Comparison of ENCODE assay signal across 18 cellular contexts in genomic region chr1:22778842-22779520, GRCh38.
DNase-seq lines count a peak whose midpoint lies in the region; TF ChIP-seq lines count a peak whose summit lies in the region.
"Had no signal": no experiment of that assay in that cellular context is flagged by ENCODE, and none has a peak within 500 bp of the region (broad histone marks: within the 10 kb centered on the region; RNA-seq: fewer than 3 reads in every experiment).

No MANE protein-coding gene starts in this region.

- in situ Hi-C loops in astrocyte of the spinal cord (cut with HindIII; ENCODE audit: low sequenced_read_pairs) = no loop called here

- intact Hi-C loops in head of caudate nucleus (cut with DNase I) = no loop called here

- H3K4me3 ChIP-seq in astrocyte of the spinal cord (ENCODE audit: low read depth, low read length) = no peak overlapping the region
- H3K4me3 ChIP-seq: BLaER1, spleen had no signal

- TF ChIP-seq CTCF in astrocyte of the spinal cord (IDR thresholded peaks at IDR 0.05; ENCODE audit: low read depth, low read length) = no peak

- DNase-seq in astrocyte of the spinal cord (ENCODE audit: low read depth, low spot score) (peak; percentile 42), head of caudate nucleus (peak; percentile 32 to 80 (median 64)), mucosa of gallbladder (ENCODE audit: low spot score) (peak; percentile 16), superior temporal gyrus (ENCODE audit: extremely low spot score) (peak; percentile 54), H4 (ENCODE audit: low spot score) (no peak), AG08396 (ENCODE audit: low spot score) (no peak), NCI-H2081 treated with DMSO at 0.1 percent for 48 hours (lab: John Stamatoyannopoulos, UW) (no peak), activated gamma-delta T cell (lab: John Stamatoyannopoulos, UW) (no peak)
- DNase-seq: activated CD4-positive, CD25-positive, alpha-beta regulatory T cell treated with anti-CD3 and anti-CD28 coated beads, Interleukin-2, amount 50 U/mL, for 72 hours; activated CD8-positive, alpha-beta memory T cell treated with anti-CD3 and anti-CD28 coated beads, Interleukin-2, amount 50 U/mL, for 48 hours; activated naive CD8-positive, alpha-beta T cell treated with anti-CD3 and anti-CD28 coated beads for 36 hours; DMS53; NCI-H2029; NCI-H69; spleen; stimulated activated naive CD4-positive, alpha-beta T cell treated with Interleukin-2 at 50 U/mL for 16 hours; T-helper 17 cell had no signal

Comparison
In these comparisons a context has a peak if more than half of its experiments do, and no peak if none do; other contexts are left out.
1. DNase-seq: peak in astrocyte of the spinal cord (single experiment), head of caudate nucleus (42 of 42), mucosa of gallbladder (single experiment) and superior temporal gyrus (single experiment); none in H4 (single experiment), AG08396 (single experiment), NCI-H2081 treated with DMSO at 0.1 percent for 48 hours (single experiment) and activated gamma-delta T cell (single experiment).